ENCODE assay signal across 12 cellular contexts in genomic region chr2:237734905-237735623, GRCh38.
DNase-seq lines count a peak whose midpoint lies in the region; ATAC-seq and TF ChIP-seq lines count a peak whose summit lies in the region.
"Had no signal": no experiment of that assay in that cellular context is flagged by ENCODE, and none has a peak within 500 bp of the region (broad histone marks: within the 10 kb centered on the region; RNA-seq: fewer than 3 reads in every experiment).

No MANE protein-coding gene starts in this region.

- peaks cover 67% of the 10 kb centered on the region for H3K4me1 ChIP-seq in rectal smooth muscle tissue (ENCODE audit: control insufficient read depth, insufficient read depth, low read length)
- peaks cover 0 to 86% (median 55%) of the 10 kb centered on the region in 4 donors for H3K4me1 ChIP-seq in tibial artery

- no peak for TF ChIP-seq CTCF in tibial artery (IDR thresholded peaks at IDR 0.05)

- no peak overlapping the region for H3K4me3 ChIP-seq in rectal smooth muscle tissue (ENCODE audit: low read length)
- no peak overlapping the region for H3K4me3 ChIP-seq in tibial artery

- intact Hi-C loops in left colon (cut with DNase I, micrococcal nuclease), result no loop called here
- intact Hi-C loops in tibial artery (cut with DNase I; ENCODE audit: low total_unique reads), result loop anchor here (5.0 kb wide), 1 partner anchor 33 kb away; no protein-coding TSS in a partner anchor

- peak overlapping the region; percentile 44 for H3K27ac ChIP-seq in rectal smooth muscle tissue (ENCODE audit: low read depth, low read length)
- peak overlapping the region in 1 of 2 donors; percentile 61 for H3K27ac ChIP-seq in tibial artery
- H3K27ac ChIP-seq: 22Rv1 had no signal

- ATAC-seq in left colon (peak; percentile 20), HG02623 (IDR thresholded peaks at IDR 0.05; ENCODE audit: unreplicated experiment) (no peak), HG02610 (IDR thresholded peaks at IDR 0.05; ENCODE audit: unreplicated experiment) (no peak)

- H3K36me3 ChIP-seq in rectal smooth muscle tissue (ENCODE audit: control insufficient read depth, insufficient read depth, low read length) (peaks cover 8% of the 10 kb centered on the region), tibial artery (peaks cover 6 to 12% (median 7%) of the 10 kb centered on the region in 3 donors)

- H3K9ac ChIP-seq in rectal smooth muscle tissue (ENCODE audit: low read length), result no peak overlapping the region

- no peaks in the 10 kb centered on the region for H3K27me3 ChIP-seq in rectal smooth muscle tissue (ENCODE audit: control insufficient read depth, insufficient read depth, low read length)
- no peaks in the 10 kb centered on the region for H3K27me3 ChIP-seq in tibial artery

- no peaks in the 10 kb centered on the region for H3K9me3 ChIP-seq in tibial artery

- DNase-seq in DMS79 treated with DMSO at 0.1 percent for 48 hours (lab: John Stamatoyannopoulos, UW) (peak; percentile 34), DMS79 (lab: John Stamatoyannopoulos, UW) (no peak), NCI-H2029 treated with DMSO at 0.1 percent for 48 hours (lab: John Stamatoyannopoulos, UW) (peak; percentile 23), left colon (no peak), tibial artery (no peak)
- DNase-seq: effector memory CD4-positive, alpha-beta T cell; head of caudate nucleus; NCI-H82 had no signal

Comparison
In these comparisons a context has a peak if more than half of its experiments do, and no peak if none do; other contexts are left out.
1. DNase-seq: peak in DMS79 treated with DMSO at 0.1 percent for 48 hours (single experiment) and NCI-H2029 treated with DMSO at 0.1 percent for 48 hours (single experiment); none in DMS79 (single experiment), left colon (0 of 2) and tibial artery (0 of 2).